ENCODE assay signal across 16 cellular contexts in the genomic region with DNA sequence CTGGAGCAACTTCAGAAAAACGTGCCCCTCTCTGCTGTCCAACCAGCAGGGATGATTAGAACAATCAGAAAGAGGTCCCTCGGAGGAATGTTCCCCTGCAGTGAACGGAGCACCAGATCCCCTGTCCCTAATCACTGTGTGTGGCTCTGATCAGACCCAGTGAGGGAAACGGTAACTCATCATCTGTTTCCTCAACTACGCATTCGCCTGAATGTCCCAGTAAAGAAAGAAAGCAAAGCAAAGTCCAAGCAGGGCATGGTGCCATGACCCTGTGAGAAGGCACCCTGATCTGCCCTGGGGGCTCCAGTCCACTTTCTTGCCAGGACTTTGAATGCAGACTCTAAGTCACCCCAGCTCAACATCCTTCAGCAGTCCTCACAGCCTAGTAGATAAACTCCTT.
DNase-seq lines count a peak whose midpoint lies in the region; ATAC-seq and TF ChIP-seq lines count a peak whose summit lies in the region.
"Had no signal": no experiment of that assay in that cellular context is flagged by ENCODE, and none has a peak within 500 bp of the region (broad histone marks: within the 10 kb centered on the region; RNA-seq: fewer than 3 reads in every experiment).

No MANE protein-coding gene starts in this region.

- H3K9me3 Mint-ChIP-seq in activated CD4-positive, alpha-beta memory T cell treated with anti-CD3 and anti-CD28 coated beads for 36 hours: no peaks in the 10 kb centered on the region
- H3K9me3 Mint-ChIP-seq: activated naive CD4-positive, alpha-beta T cell treated with anti-CD3 and anti-CD28 coated beads, Interleukin-2, amount 50 U/mL, for 72 hours; central memory CD8-positive, alpha-beta T cell; stimulated activated naive CD8-positive, alpha-beta T cell treated with anti-CD3 and anti-CD28 coated beads, Interleukin-15, Interleukin-2, amounts not matched to agents 100 ng/mL and 50 ng/mL, for 24 hours; T-helper 1 cell treated with Interleukin-12 subunit alpha and Interleukin-12 subunit beta and Interleukin-4 antibody, amounts not matched to agents 30 μg/mL and 1 μg/mL, for 36 hours had no signal

- no peak for TF ChIP-seq POLR2A in heart left ventricle (IDR thresholded peaks at IDR 0.05)
- no peak for TF ChIP-seq POLR2A in ovary (IDR thresholded peaks at IDR 0.05)

- CTCF ChIA-PET in activated CD4-positive, alpha-beta memory T cell treated with anti-CD3 and anti-CD28 coated beads for 36 hours (lab: Charles Lee): interaction anchor here (1.2 kb wide), 1 partner anchor 506 kb away, joined by 3 read pairs; no protein-coding TSS in a partner anchor

- H3K9me3 ChIP-seq in adipocyte (ENCODE audit: control insufficient read depth, low read length): no peaks in the 10 kb centered on the region
- H3K9me3 ChIP-seq in heart left ventricle: no peaks in the 10 kb centered on the region
- no peaks in the 10 kb centered on the region for H3K9me3 ChIP-seq in ovary

- TF ChIP-seq EP300 in ovary (IDR thresholded peaks at IDR 0.05): no peak

- H3K4me3 ChIP-seq in adipocyte (ENCODE audit: low read length) (peak overlapping the region; percentile 79), heart left ventricle (peak overlapping the region in 11 of 12 donors; percentile 18 to 57 (median 43)), ovary (peak overlapping the region; percentile 33), urinary bladder (ENCODE audit: low read depth, low read length) (peak overlapping the region; percentile 34)

- WGBS in heart left ventricle, 4 donors: 20 to 29% (median 24%) methylated on average over 6 of the region's 6 CpGs
- 36 to 46% (median 45%) methylated on average over 6 of the region's 6 CpGs for WGBS in ovary, 3 donors
- 47% methylated on average over 6 of the region's 6 CpGs for WGBS in urinary bladder

- H3K27me3 ChIP-seq in adipocyte (replicated peaks; ENCODE audit: control insufficient read depth, insufficient read depth, low read length) (no peaks in the 10 kb centered on the region), heart left ventricle (no peaks in the 10 kb centered on the region), ovary (no peaks in the 10 kb centered on the region)

- POLR2A ChIA-PET in activated CD4-positive, alpha-beta memory T cell treated with anti-CD3 and anti-CD28 coated beads for 36 hours (lab: Charles Lee): no interaction called here

- H3K27me3 Mint-ChIP-seq in activated CD4-positive, alpha-beta memory T cell treated with anti-CD3 and anti-CD28 coated beads for 36 hours: peaks cover 30% of the 10 kb centered on the region

- DNase-seq in adipocyte (ENCODE audit: low read depth) (no peak), heart left ventricle (no peak), ovary (no peak), SW 1271 (lab: John Stamatoyannopoulos, UW) (no peak), epidermal melanocyte (ENCODE audit: insufficient read length, low spot score) (no peak)
- DNase-seq in activated CD4-positive, alpha-beta memory T cell treated with anti-CD3 and anti-CD28 coated beads for 36 hours: no peak
- DNase-seq: CD4-positive, CD25-positive, alpha-beta regulatory T cell; kidney glomerular epithelial cell; NCI-H187; NCI-H69 had no signal

- peak overlapping the region; percentile 41 to 92 (median 82) for H3K27ac ChIP-seq in heart left ventricle
- H3K27ac ChIP-seq in ovary: peak overlapping the region in 1 of 2 donors; percentile 38
- no peak overlapping the region for H3K27ac ChIP-seq in urinary bladder (ENCODE audit: low read depth)

- TF ChIP-seq CTCF in heart left ventricle (IDR thresholded peaks at IDR 0.05) (no peak), ovary (IDR thresholded peaks at IDR 0.05) (no peak)

- peak overlapping the region; percentile 62 for H3K9ac ChIP-seq in adipocyte (ENCODE audit: low read length)

- peaks cover 33% of the 10 kb centered on the region for H3K4me1 ChIP-seq in adipocyte (ENCODE audit: control insufficient read depth, insufficient read depth, low read length)
- H3K4me1 ChIP-seq in heart left ventricle: peaks cover 0 to 49% (median 5%) of the 10 kb centered on the region in 12 donors
- peaks cover 6% of the 10 kb centered on the region for H3K4me1 ChIP-seq in ovary (ENCODE audit: insufficient read depth)
- no peaks in the 10 kb centered on the region for H3K4me1 ChIP-seq in urinary bladder (ENCODE audit: insufficient read depth)

- peak in 3 of 4 donors; percentile 6 to 11 (median 8) for ATAC-seq in heart left ventricle
- ATAC-seq: activated CD4-positive, CD25-positive, alpha-beta regulatory T cell treated with anti-CD3 and anti-CD28 coated beads, Interleukin-2, amount 50 U/mL, for 24 hours; activated naive CD4-positive, alpha-beta T cell treated with anti-CD3 and anti-CD28 coated beads, Interleukin-2, amount 50 U/mL, for 72 hours had no signal

- H3K27ac Mint-ChIP-seq in activated CD4-positive, alpha-beta memory T cell treated with anti-CD3 and anti-CD28 coated beads for 36 hours: no peak overlapping the region
- H3K27ac Mint-ChIP-seq: activated naive CD4-positive, alpha-beta T cell treated with anti-CD3 and anti-CD28 coated beads, Interleukin-2, amount 50 U/mL, for 72 hours; CD4-positive, CD25-positive, alpha-beta regulatory T cell; stimulated activated naive CD8-positive, alpha-beta T cell treated with anti-CD3 and anti-CD28 coated beads, Interleukin-15, Interleukin-2, amounts not matched to agents 100 ng/mL and 50 ng/mL, for 24 hours; T-helper 1 cell treated with Interleukin-12 subunit alpha and Interleukin-12 subunit beta and Interleukin-4 antibody, amounts not matched to agents 30 μg/mL and 1 μg/mL, for 36 hours had no signal

- no peaks in the 10 kb centered on the region for H3K4me1 Mint-ChIP-seq in activated CD4-positive, alpha-beta memory T cell treated with anti-CD3 and anti-CD28 coated beads for 36 hours (ENCODE audit: low read depth)
- H3K4me1 Mint-ChIP-seq: CD4-positive, CD25-positive, alpha-beta regulatory T cell; central memory CD8-positive, alpha-beta T cell had no signal

- intact Hi-C loops in heart left ventricle (cut with DNase I) (loop anchor here in 2 of 10 donors (5.0 to 10.0 kb wide), 3 partner anchors 90 to 315 kb away; no protein-coding TSS in a partner anchor), ovary (cut with DNase I) (no loop called here)
- intact Hi-C loops in activated CD4-positive, alpha-beta memory T cell treated with anti-CD3 and anti-CD28 coated beads for 36 hours (cut with micrococcal nuclease): no loop called here

- H3K36me3 ChIP-seq in adipocyte (ENCODE audit: control insufficient read depth, insufficient read depth, low read length, severe bottlenecking) (no peaks in the 10 kb centered on the region), heart left ventricle (no peaks in the 10 kb centered on the region), ovary (no peaks in the 10 kb centered on the region), urinary bladder (ENCODE audit: insufficient read depth) (no peaks in the 10 kb centered on the region)

- no peak overlapping the region for H3K4me3 Mint-ChIP-seq in activated CD4-positive, alpha-beta memory T cell treated with anti-CD3 and anti-CD28 coated beads for 36 hours
- H3K4me3 Mint-ChIP-seq: CD4-positive, CD25-positive, alpha-beta regulatory T cell; central memory CD8-positive, alpha-beta T cell; stimulated activated naive CD8-positive, alpha-beta T cell treated with anti-CD3 and anti-CD28 coated beads, Interleukin-15, Interleukin-2, amounts not matched to agents 100 ng/mL and 50 ng/mL, for 24 hours; T-helper 1 cell treated with Interleukin-12 subunit alpha and Interleukin-12 subunit beta and Interleukin-4 antibody, amounts not matched to agents 30 μg/mL and 1 μg/mL, for 36 hours had no signal

- no peaks in the 10 kb centered on the region for H3K36me3 Mint-ChIP-seq in activated CD4-positive, alpha-beta memory T cell treated with anti-CD3 and anti-CD28 coated beads for 36 hours
- H3K36me3 Mint-ChIP-seq: activated naive CD4-positive, alpha-beta T cell treated with anti-CD3 and anti-CD28 coated beads, Interleukin-2, amount 50 U/mL, for 72 hours; CD4-positive, CD25-positive, alpha-beta regulatory T cell had no signal
